In the genomic region with DNA sequence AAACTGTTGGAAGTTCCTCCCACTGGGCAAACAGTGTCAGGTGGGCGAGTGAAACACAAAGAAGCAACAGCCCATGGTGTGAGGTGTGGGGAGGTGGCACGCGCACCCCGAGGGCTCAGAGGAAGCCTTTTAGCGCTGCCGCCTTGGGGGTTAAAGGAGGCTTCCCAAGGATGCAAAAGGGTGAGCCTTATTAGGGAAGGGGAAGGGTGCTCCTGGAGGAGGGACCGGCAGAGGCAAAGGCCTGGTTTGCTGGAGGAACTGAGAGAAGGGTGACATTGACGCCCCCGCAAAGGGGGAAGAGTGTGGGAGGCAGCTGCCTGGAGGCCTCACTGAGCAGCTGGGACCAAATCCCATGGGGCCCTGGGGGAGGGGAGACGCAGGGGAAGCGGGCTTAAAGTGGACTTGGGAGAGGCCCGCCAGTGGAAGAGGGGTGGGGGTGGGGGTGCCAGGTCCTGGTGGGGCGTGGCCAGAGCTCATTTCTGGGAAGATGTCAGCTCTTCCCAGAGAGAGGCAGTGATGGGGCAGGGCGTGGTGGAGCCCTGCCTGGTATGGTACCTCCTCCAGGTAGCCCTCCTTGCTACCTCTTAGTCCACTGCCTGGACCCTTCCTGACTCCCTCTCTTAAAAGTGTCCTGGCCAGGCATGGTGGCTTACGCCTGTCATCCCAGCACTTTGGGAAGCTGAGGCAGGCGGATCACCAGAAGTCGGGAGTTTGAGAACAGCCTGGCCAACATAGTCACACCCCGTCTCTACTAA, we compare ENCODE assay signal across 11 cellular contexts. TPM values are rescaled to one million over a fixed set of nuclear protein-coding genes. Genes with fewer than 3 reads are reported as not detected.
DNase-seq lines count a peak whose midpoint lies in the region; ATAC-seq and TF ChIP-seq lines count a peak whose summit lies in the region.
"Had no signal": no experiment of that assay in that cellular context is flagged by ENCODE, and none has a peak within 500 bp of the region (broad histone marks: within the 10 kb centered on the region; RNA-seq: fewer than 3 reads in every experiment).

No MANE protein-coding gene starts in this region.

- DNase-seq in DMS153 treated with DMSO at 0.1 percent for 48 hours (lab: John Stamatoyannopoulos, UW; ENCODE audit: unreplicated experiment), result peak; percentile 8
- DNase-seq in Panc1 (ENCODE audit: low read depth, low spot score), result no peak
- DNase-seq in left lobe of liver (ENCODE audit: low spot score), result no peak
- DNase-seq in dorsolateral prefrontal cortex, result no peak
- no peak for DNase-seq in activated CD4-positive, CD25-positive, alpha-beta regulatory T cell treated with anti-CD3 and anti-CD28 coated beads, Interleukin-2, amount 50 U/mL, for 72 hours
- no peak for DNase-seq in SHP77 treated with DMSO at 0.1 percent for 48 hours (lab: John Stamatoyannopoulos, UW)
- DNase-seq: effector CD4-positive, alpha-beta T cell; islet precursor cell had no signal

- no peaks in the 10 kb centered on the region; the same call in 1 of the 2 replicates for H3K4me1 ChIP-seq in HEK293 (ENCODE audit: control insufficient read depth, insufficient read depth, low read length)
- H3K4me1 ChIP-seq in Panc1 (ENCODE audit: control insufficient read depth, insufficient read depth, low read length), result no peaks in the 10 kb centered on the region

- in situ Hi-C loops in Panc1 (cut with HindIII; ENCODE audit: low pct_unique_long_range_greater_than_20kb, low sequenced_read_pairs), result no loop called here

- POLR2A ChIA-PET in HEK293 (lab: Yijun Ruan, JAX) (interaction anchor here (0.5 to 1.6 kb wide), 3 partner anchors 8 to 290 kb away, joined by 3 read pairs; a partner anchor contains a TSS), Panc1 (lab: Charles Lee) (no interaction called here)

- no peak for TF ChIP-seq CTCF in HEK293 (tag by site-specific recombination; IDR thresholded peaks at IDR 0.05)
- TF ChIP-seq CTCF in Panc1 (IDR thresholded peaks at IDR 0.05), result no peak
- TF ChIP-seq CTCF in dorsolateral prefrontal cortex (IDR thresholded peaks at IDR 0.05 in 54 of 56, conservative IDR thresholded peaks at IDR 0.05 in 2 of 56; ENCODE audit: low read depth in 1 of 56, partially characterized antibody in 56 of 56), result no peak

- H3K27me3 ChIP-seq in Panc1 (ENCODE audit: control insufficient read depth, insufficient read depth, low read length), result no peaks in the 10 kb centered on the region
- no peaks in the 10 kb centered on the region for H3K27me3 ChIP-seq in dorsolateral prefrontal cortex

- ATAC-seq in Panc1, result peak; percentile 51; the same call in 1 of the 2 replicates
- ATAC-seq in left lobe of liver, result peak; percentile 26
- ATAC-seq in HG02642 (IDR thresholded peaks at IDR 0.05; ENCODE audit: poor library complexity, unreplicated experiment), result no peak

- H3K36me3 ChIP-seq in HEK293 (ENCODE audit: control insufficient read depth in 2 of 2, insufficient read depth in 1 of 2, low read length in 2 of 2) (peaks cover 0 to 17% of the 10 kb centered on the region in 2 experiments; a peak in 2 of 3 replicates), Panc1 (ENCODE audit: control insufficient read depth, insufficient read depth, low read length) (no peaks in the 10 kb centered on the region; the same call in 1 of the 2 replicates)

- no TSS peak for BruUV-seq in Panc1 (replicated peaks; lab: Mats Ljungman, UMichigan)

- intact Hi-C loops in Panc1 (cut with micrococcal nuclease; ENCODE audit: unreplicated experiment), result no loop called here
- intact Hi-C loops in dorsolateral prefrontal cortex (cut with DNase I), result no loop called here

- CTCF ChIA-PET in HEK293 (lab: Yijun Ruan, JAX) (interaction anchor here (0.7 to 2.9 kb wide), 3 partner anchors 28 to 121 kb away, joined by 3 to 12 read pairs (median 3); no protein-coding TSS in a partner anchor), Panc1 (lab: Charles Lee) (no interaction called here)

- no peak overlapping the region for H3K4me3 ChIP-seq in HEK293 (ENCODE audit: low read depth, low read length)
- no peak overlapping the region for H3K4me3 ChIP-seq in Panc1 (ENCODE audit: low read depth in 2 of 2, low read length in 2 of 2)
- H3K4me3 ChIP-seq in dorsolateral prefrontal cortex, result no peak overlapping the region

- H3K9me3 ChIP-seq in HEK293 (ENCODE audit: control insufficient read depth, insufficient read depth, low read depth, low read length) (no peaks in the 10 kb centered on the region), Panc1 (ENCODE audit: control insufficient read depth, insufficient read depth, low read depth, low read length) (no peaks in the 10 kb centered on the region)

- H3K27ac ChIP-seq in HEK293 (ENCODE audit: extremely low read depth, low read depth, low read length) (no peak overlapping the region), Panc1 (ENCODE audit: low read length) (no peak overlapping the region), dorsolateral prefrontal cortex (peak overlapping the region in 16 of 59 donors; percentile 0 to 52 (median 28))

TF ChIP-seq in HEK293, 187 proteins besides CTCF, POLR2A, EP300 and RAD21 (continues in another document):
- TF ChIP-seq SP7 (tag by site-specific recombination; IDR thresholded peaks at IDR 0.05), result peak; percentile 69; the same call in 1 of the 2 replicates
- TF ChIP-seq, protein P1, sequence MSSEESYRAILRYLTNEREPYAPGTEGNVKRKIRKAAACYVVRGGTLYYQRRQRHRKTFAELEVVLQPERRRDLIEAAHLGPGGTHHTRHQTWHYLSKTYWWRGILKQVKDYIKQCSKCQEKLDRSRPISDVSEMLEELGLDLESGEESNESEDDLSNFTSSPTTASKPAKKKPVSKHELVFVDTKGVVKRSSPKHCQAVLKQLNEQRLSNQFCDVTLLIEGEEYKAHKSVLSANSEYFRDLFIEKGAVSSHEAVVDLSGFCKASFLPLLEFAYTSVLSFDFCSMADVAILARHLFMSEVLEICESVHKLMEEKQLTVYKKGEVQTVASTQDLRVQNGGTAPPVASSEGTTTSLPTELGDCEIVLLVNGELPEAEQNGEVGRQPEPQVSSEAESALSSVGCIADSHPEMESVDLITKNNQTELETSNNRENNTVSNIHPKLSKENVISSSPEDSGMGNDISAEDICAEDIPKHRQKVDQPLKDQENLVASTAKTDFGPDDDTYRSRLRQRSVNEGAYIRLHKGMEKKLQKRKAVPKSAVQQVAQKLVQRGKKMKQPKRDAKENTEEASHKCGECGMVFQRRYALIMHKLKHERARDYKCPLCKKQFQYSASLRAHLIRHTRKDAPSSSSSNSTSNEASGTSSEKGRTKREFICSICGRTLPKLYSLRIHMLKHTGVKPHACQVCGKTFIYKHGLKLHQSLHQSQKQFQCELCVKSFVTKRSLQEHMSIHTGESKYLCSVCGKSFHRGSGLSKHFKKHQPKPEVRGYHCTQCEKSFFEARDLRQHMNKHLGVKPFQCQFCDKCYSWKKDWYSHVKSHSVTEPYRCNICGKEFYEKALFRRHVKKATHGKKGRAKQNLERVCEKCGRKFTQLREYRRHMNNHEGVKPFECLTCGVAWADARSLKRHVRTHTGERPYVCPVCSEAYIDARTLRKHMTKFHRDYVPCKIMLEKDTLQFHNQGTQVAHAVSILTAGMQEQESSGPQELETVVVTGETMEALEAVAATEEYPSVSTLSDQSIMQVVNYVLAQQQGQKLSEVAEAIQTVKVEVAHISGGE (tag by site-specific recombination; conservative IDR thresholded peaks at IDR 0.05; ENCODE audit: low read depth), result no peak
- TF ChIP-seq, protein P2, sequence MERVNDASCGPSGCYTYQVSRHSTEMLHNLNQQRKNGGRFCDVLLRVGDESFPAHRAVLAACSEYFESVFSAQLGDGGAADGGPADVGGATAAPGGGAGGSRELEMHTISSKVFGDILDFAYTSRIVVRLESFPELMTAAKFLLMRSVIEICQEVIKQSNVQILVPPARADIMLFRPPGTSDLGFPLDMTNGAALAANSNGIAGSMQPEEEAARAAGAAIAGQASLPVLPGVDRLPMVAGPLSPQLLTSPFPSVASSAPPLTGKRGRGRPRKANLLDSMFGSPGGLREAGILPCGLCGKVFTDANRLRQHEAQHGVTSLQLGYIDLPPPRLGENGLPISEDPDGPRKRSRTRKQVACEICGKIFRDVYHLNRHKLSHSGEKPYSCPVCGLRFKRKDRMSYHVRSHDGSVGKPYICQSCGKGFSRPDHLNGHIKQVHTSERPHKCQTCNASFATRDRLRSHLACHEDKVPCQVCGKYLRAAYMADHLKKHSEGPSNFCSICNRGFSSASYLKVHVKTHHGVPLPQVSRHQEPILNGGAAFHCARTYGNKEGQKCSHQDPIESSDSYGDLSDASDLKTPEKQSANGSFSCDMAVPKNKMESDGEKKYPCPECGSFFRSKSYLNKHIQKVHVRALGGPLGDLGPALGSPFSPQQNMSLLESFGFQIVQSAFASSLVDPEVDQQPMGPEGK (tag by site-specific recombination; IDR thresholded peaks at IDR 0.05), result peak; percentile 47; the same call in 1 of the 2 replicates
- no peak for TF ChIP-seq KLF7 (tag by site-specific recombination; IDR thresholded peaks at IDR 0.05; ENCODE audit: borderline replicate concordance)
- TF ChIP-seq SP2 (tag by site-specific recombination; IDR thresholded peaks at IDR 0.05), result peak; percentile 48
- peak; percentile 98 for TF ChIP-seq ZFHX2 (tag by site-specific recombination; conservative IDR thresholded peaks at IDR 0.05)
- TF ChIP-seq GLIS2 (tag by site-specific recombination; IDR thresholded peaks at IDR 0.05), result peak; percentile 45
- no peak for TF ChIP-seq GLI4 (tag by site-specific recombination; IDR thresholded peaks at IDR 0.05)

RNA-seq across cellular contexts. Expression of a gene that starts 12.0 kb away (rescaled TPM):
- total RNA-seq in Panc1 (2021; ENCODE audit: unreplicated experiment) (1.1 TPM), left lobe of liver (1.7 TPM), dorsolateral prefrontal cortex (100 to 1,000 TPM in 21 of 120 experiments, 10 to 100 TPM in 99; 39.4 to 173 (median 76.8) TPM)
- 2.7 TPM for polyA plus RNA-seq in Panc1 (2012; ENCODE audit: insufficient read length)

RNA-seq across cellular contexts. Expression of a gene that starts 20.0 kb away (rescaled TPM):
- 56.6 TPM for total RNA-seq in Panc1 (2021; ENCODE audit: unreplicated experiment)
- polyA plus RNA-seq in Panc1 (2012; ENCODE audit: insufficient read length), result 93.7 TPM
- 14.3 TPM for total RNA-seq in left lobe of liver
- total RNA-seq in dorsolateral prefrontal cortex, result 100 to 1,000 TPM in 116 of 120 experiments, 10 to 100 TPM in 4; 88.0 to 219 (median 156) TPM

RNA-seq across cellular contexts. Expression of a gene that starts 51.1 kb away (rescaled TPM):
- 0.46 TPM for total RNA-seq in Panc1 (2021; ENCODE audit: unreplicated experiment)
- 0.46 TPM for polyA plus RNA-seq in Panc1 (2012; ENCODE audit: insufficient read length)
- 0.13 TPM for total RNA-seq in left lobe of liver
- 100 to 1,000 TPM in 114 of 120 experiments, 10 to 100 TPM in 6; 49.4 to 256 (median 166) TPM for total RNA-seq in dorsolateral prefrontal cortex

RNA-seq across cellular contexts. Expression of a gene that starts 55.6 kb away (rescaled TPM):
- 0.67 TPM for total RNA-seq in Panc1 (2021; ENCODE audit: unreplicated experiment)
- 0.23 TPM for polyA plus RNA-seq in Panc1 (2012; ENCODE audit: insufficient read length)
- 1.2 TPM for total RNA-seq in left lobe of liver
- under 1 TPM in 2 of 120 experiments, not detected in 118; 0.56 to 0.67 TPM for total RNA-seq in dorsolateral prefrontal cortex
- total RNA-seq: temporal lobe had no signal

Comparison
In these comparisons a context has a peak if more than half of its experiments do, and no peak if none do; other contexts are left out.
1. RNA of a gene that starts 12.0 kb away (total RNA-seq): 39.4 to 173 TPM in dorsolateral prefrontal cortex; 1.7 TPM in left lobe of liver (single experiment) and 1.1 TPM in Panc1 (single experiment); every median in the first group is over 10 times any median in the second.
2. RNA of a gene that starts 51.1 kb away (total RNA-seq): 49.4 to 256 TPM in dorsolateral prefrontal cortex; 0.46 TPM in Panc1 (single experiment) and 0.13 TPM in left lobe of liver (single experiment); every median in the first group is over 10 times any median in the second.